Comparison of ENCODE assay signal across 10 cellular contexts in the genomic region with DNA sequence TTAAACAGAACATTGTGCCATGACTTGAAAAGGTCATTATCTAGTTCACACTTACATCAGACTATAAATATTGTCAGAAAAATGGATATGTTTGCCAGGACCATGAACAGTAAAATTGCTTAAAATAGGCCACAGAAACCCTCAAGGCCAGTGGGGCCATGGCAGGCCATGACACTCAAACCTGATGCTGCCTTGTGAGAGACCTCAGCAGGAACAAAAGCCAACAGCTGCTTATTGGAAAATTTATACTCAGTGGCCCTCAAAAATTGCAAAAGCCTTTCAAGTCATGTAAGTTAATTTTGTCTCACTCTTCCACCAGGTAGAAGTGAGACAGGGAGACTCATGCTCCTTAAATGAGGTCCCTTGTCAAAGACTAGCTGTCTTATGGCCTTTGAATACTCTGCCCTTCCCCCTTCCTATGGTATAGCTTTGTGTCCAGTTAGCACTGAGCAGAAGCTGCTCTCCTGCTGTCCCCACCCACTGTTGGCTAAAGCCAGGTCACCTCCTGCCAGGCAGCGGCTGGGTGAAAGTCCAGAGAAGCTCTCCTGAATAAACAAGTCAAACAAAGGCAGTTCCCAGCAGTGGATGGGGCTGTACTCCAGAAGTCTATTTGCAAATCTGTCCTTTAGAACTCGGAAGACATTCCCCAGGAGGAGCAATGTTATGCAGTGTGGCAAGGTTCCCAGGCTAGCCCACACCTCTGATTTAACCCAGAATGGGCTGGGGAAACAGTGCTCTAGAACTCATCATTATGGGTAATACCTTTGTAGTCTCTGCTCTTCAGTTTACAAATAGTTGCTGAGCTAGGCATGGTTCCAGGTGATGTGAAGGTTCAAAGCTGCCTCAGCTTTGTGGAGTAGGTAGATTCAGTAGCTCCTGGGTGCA. TPM values are rescaled to one million over a fixed set of nuclear protein-coding genes. Genes with fewer than 3 reads are reported as not detected.
A peak's percentile ranks its signal among the peaks of the same experiment; 100 is the strongest.
DNase-seq lines count a peak whose midpoint lies in the region; ATAC-seq and TF ChIP-seq lines count a peak whose summit lies in the region.
"Had no signal": no experiment of that assay in that cellular context is flagged by ENCODE, and none has a peak within 500 bp of the region (broad histone marks: within the 10 kb centered on the region; RNA-seq: fewer than 3 reads in every experiment).

No MANE protein-coding gene starts in this region.

- H3K4me3 Mint-ChIP-seq in Calu3 (ENCODE audit: low read depth, unreplicated experiment) = no peak overlapping the region

- H3K4me1 ChIP-seq in SJSA1 (replicated peaks) (peaks cover 88% of the 10 kb centered on the region), rectal smooth muscle tissue (ENCODE audit: control insufficient read depth, insufficient read depth, low read length) (peaks cover 22% of the 10 kb centered on the region)

- H3K36me3 ChIP-seq in SJSA1 (no peaks in the 10 kb centered on the region), rectal smooth muscle tissue (ENCODE audit: control insufficient read depth, insufficient read depth, low read length) (no peaks in the 10 kb centered on the region)
- H3K36me3 ChIP-seq: BLaER1 treated with 17β-estradiol and CSF1 and Interleukin-3, amounts not matched to agents 10 nM and 100 nM had no signal

- no peak overlapping the region for H3K27ac Mint-ChIP-seq in Calu3 (ENCODE audit: unreplicated experiment)

- H3K9me3 Mint-ChIP-seq in Calu3 (ENCODE audit: low read depth, unreplicated experiment) = no peaks in the 10 kb centered on the region

- peaks cover 8% of the 10 kb centered on the region for H3K27me3 Mint-ChIP-seq in Calu3 (ENCODE audit: unreplicated experiment)

- no TSS peak for BruUV-seq in Calu3 (replicated peaks; lab: Mats Ljungman, UMichigan)

- H3K27ac ChIP-seq in SJSA1 (peak overlapping the region; percentile 78), rectal smooth muscle tissue (ENCODE audit: low read depth, low read length) (peak overlapping the region; percentile 62)

- no peak overlapping the region for H3K9ac ChIP-seq in rectal smooth muscle tissue (ENCODE audit: low read length)
- H3K9ac ChIP-seq: BLaER1 treated with 17β-estradiol and CSF1 and Interleukin-3, amounts not matched to agents 10 nM and 100 nM had no signal

- DNase-seq in Calu3 = peak; percentile 45
- DNase-seq in SJSA1 (ENCODE audit: low read depth in 1 of 2, low spot score in 2 of 2) = no peak
- DNase-seq in left cardiac atrium = peak; percentile 36
- DNase-seq in cerebellar cortex (ENCODE audit: low spot score) = no peak
- DNase-seq: NCI-H1694 had no signal

- ATAC-seq in left cardiac atrium = peak in 1 of 2 donors; percentile 16
- ATAC-seq in HG02642 (IDR thresholded peaks at IDR 0.05; ENCODE audit: poor library complexity, unreplicated experiment) = no peak
- no peak for ATAC-seq in GM18870 (IDR thresholded peaks at IDR 0.05; ENCODE audit: unreplicated experiment)
- ATAC-seq in HG03442 (IDR thresholded peaks at IDR 0.05; ENCODE audit: unreplicated experiment) = no peak

- H3K4me1 Mint-ChIP-seq in Calu3 (ENCODE audit: low read depth, unreplicated experiment) = peaks cover 27% of the 10 kb centered on the region

- no peak for TF ChIP-seq CTCF in Calu3 (IDR thresholded peaks at IDR 0.05; ENCODE audit: unreplicated experiment)

- H3K9me3 ChIP-seq in SJSA1 (replicated peaks) = no peaks in the 10 kb centered on the region

- CTCF ChIA-PET in Calu3 (lab: Charles Lee) = interaction anchor here (1.4 kb wide), 1 partner anchor 40 kb away, joined by 4 read pairs; no protein-coding TSS in a partner anchor

- intact Hi-C loops in Calu3 (cut with micrococcal nuclease; ENCODE audit: unreplicated experiment) (loop anchor here (5.0 to 10.0 kb wide), 3 partner anchors 41 to 702 kb away; no protein-coding TSS in a partner anchor), left cardiac atrium (cut with DNase I) (loop anchor here in 1 of 2 donors (10.0 kb wide), 1 partner anchor 352 kb away; no protein-coding TSS in a partner anchor)

- no peaks in the 10 kb centered on the region for H3K27me3 ChIP-seq in SJSA1 (replicated peaks)
- no peaks in the 10 kb centered on the region for H3K27me3 ChIP-seq in rectal smooth muscle tissue (ENCODE audit: control insufficient read depth, insufficient read depth, low read length)
- H3K27me3 ChIP-seq: BLaER1 treated with 17β-estradiol and CSF1 and Interleukin-3, amounts not matched to agents 10 nM and 100 nM had no signal

- peaks cover 6% of the 10 kb centered on the region for H3K36me3 Mint-ChIP-seq in Calu3 (ENCODE audit: insufficient read depth, unreplicated experiment)

- H3K4me3 ChIP-seq in SJSA1 (no peak overlapping the region), rectal smooth muscle tissue (ENCODE audit: low read length) (no peak overlapping the region)
- H3K4me3 ChIP-seq: BLaER1 treated with 17β-estradiol and CSF1 and Interleukin-3, amounts not matched to agents 10 nM and 100 nM had no signal

RNA-seq across cellular contexts. Expression of a gene that starts 21.4 kb away (rescaled TPM):
- 2.0 and 4.6 TPM in 2 replicates for total RNA-seq in Calu3 (2022)
- 6.2 and 9.2 TPM in 2 replicates for total RNA-seq in SJSA1 (2014; rRNA removed; shearing (Covaris generic))
- total RNA-seq in left cardiac atrium = 10 to 100 TPM; 20.8 to 21.9 TPM

RNA-seq across cellular contexts. Expression of a gene that starts 32.3 kb away (rescaled TPM):
- 36.1 and 39.0 TPM in 2 replicates for total RNA-seq in Calu3 (2022)
- 19.9 and 29.7 TPM in 2 replicates for total RNA-seq in SJSA1 (2014; rRNA removed; shearing (Covaris generic))
- total RNA-seq in left cardiac atrium = 10 to 100 TPM; 18.5 to 25.8 TPM

Comparison
In these comparisons a context has a peak if more than half of its experiments do, and no peak if none do; other contexts are left out.
1. DNase-seq: peak in Calu3 (single experiment) and left cardiac atrium (single experiment); none in SJSA1 (0 of 2) and cerebellar cortex (single experiment).